7 cellular contexts compared by ENCODE assay signal in the genomic region with DNA sequence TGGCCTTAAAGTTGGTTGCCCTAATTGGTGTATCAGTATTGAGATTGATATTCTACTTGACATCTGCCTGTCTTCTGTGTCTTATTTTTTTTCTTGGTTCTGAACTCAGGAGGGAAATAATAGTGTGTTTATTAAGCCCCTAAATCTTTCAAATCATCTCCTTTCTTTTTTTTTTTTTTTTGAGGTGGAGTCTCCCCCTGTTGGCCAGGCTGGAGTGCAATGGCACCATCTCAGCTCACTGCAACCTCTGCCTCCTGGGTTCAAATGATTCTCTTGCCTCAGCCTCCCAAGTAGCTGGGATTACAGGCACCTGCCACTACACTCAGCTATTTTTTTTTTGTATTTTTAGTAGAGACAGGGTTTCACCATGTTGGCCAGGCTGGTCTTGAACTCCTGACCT.
DNase-seq lines count a peak whose midpoint lies in the region; ATAC-seq and TF ChIP-seq lines count a peak whose summit lies in the region.
"Not testable (repeated sequence)": the region's sequence is repeated elsewhere in the genome, so short reads cannot be mapped to it uniquely, and the experiment has no call there.

No MANE protein-coding gene starts in this region.

- H4K5ac ChIP-seq in H9 (ENCODE audit: insufficient read length, low read depth, low read length), result not testable (repeated sequence)

- not testable (repeated sequence) for H3K27ac ChIP-seq in H9 (ENCODE audit: insufficient read length, low read depth, low read length); foreskin keratinocyte

- H4K91ac ChIP-seq in H9 (ENCODE audit: insufficient read length, low read depth, low read length), result not testable (repeated sequence)

- not testable (repeated sequence) for H3K36me3 Mint-ChIP-seq in H9 (ENCODE audit: insufficient read depth in 1 of 3, low read depth in 3 of 3); endothelial cell (ENCODE audit: low read depth, unreplicated experiment); osteocyte (ENCODE audit: unreplicated experiment)

- H3K9ac ChIP-seq in H9 (ENCODE audit: extremely low read depth, insufficient read length, low read length); Loucy (ENCODE audit: low read depth, low read length, poor library complexity, severe bottlenecking): not testable (repeated sequence)

- H3K23ac ChIP-seq in H9 (ENCODE audit: insufficient read length, low read depth, low read length), result not testable (repeated sequence)

- not testable (repeated sequence) for H3K79me1 ChIP-seq in H9 (ENCODE audit: insufficient read depth, low read depth, low read length, poor library complexity, severe bottlenecking)

- H4K8ac ChIP-seq in H9 (replicated peaks; ENCODE audit: insufficient read length, low read depth, low read length), result not testable (repeated sequence)

- H3K79me2 ChIP-seq in H9 (ENCODE audit: insufficient read depth, low read length); Loucy (ENCODE audit: insufficient read depth, low read length): not testable (repeated sequence)

- not testable (repeated sequence) for H4K20me1 ChIP-seq in H9 (ENCODE audit: control insufficient read depth, insufficient read depth, insufficient read length); Loucy (ENCODE audit: insufficient read depth, low read length, poor library complexity, severe bottlenecking)

- H3K4me2 ChIP-seq in H9 (ENCODE audit: insufficient read depth, insufficient read length, low read length); Loucy (ENCODE audit: low read depth, low read length, poor library complexity, severe bottlenecking): not testable (repeated sequence)

- not testable (repeated sequence) for H3K9me3 ChIP-seq in BE2C; H9 (ENCODE audit: control insufficient read depth, low read depth, low read length); Loucy (ENCODE audit: insufficient read depth, low read depth, low read length)

- H3K27ac Mint-ChIP-seq in H9; endothelial cell (ENCODE audit: unreplicated experiment); osteocyte (ENCODE audit: unreplicated experiment): not testable (repeated sequence)

- not testable (repeated sequence) for H2BK20ac ChIP-seq in H9 (ENCODE audit: low read depth, low read length, poor library complexity, severe bottlenecking)

- H2BK5ac ChIP-seq in H9 (ENCODE audit: insufficient read length, low read length), result not testable (repeated sequence)

- not testable (repeated sequence) for H3K27me3 ChIP-seq in BE2C; H9 (ENCODE audit: insufficient read depth, low read length); Loucy (ENCODE audit: insufficient read depth, low read length, poor library complexity, severe bottlenecking); foreskin keratinocyte

- not testable (repeated sequence) for H3K9me3 Mint-ChIP-seq in H9; endothelial cell (ENCODE audit: unreplicated experiment); osteocyte (ENCODE audit: unreplicated experiment)

- H3K56ac ChIP-seq in H9 (ENCODE audit: insufficient read length, low read depth, low read length), result not testable (repeated sequence)

- H2BK15ac ChIP-seq in H9 (ENCODE audit: low read depth, low read length), result not testable (repeated sequence)

- H3K27me3 Mint-ChIP-seq in H9 (ENCODE audit: low read depth), result peaks cover 13% of the 10 kb centered on the region
- H3K27me3 Mint-ChIP-seq in endothelial cell (ENCODE audit: unreplicated experiment), result not testable (repeated sequence)
- peaks cover 17% of the 10 kb centered on the region for H3K27me3 Mint-ChIP-seq in osteocyte (ENCODE audit: unreplicated experiment)

- H3K4me1 ChIP-seq in BE2C; H9 (ENCODE audit: insufficient read depth, low read length); Loucy (ENCODE audit: insufficient read depth, low read length, poor library complexity, severe bottlenecking); foreskin keratinocyte: not testable (repeated sequence)

- in situ Hi-C loops in astrocyte of the cerebellum (cut with HindIII; ENCODE audit: low sequenced_read_pairs), result not testable (repeated sequence)

- H2AFZ ChIP-seq in H9 (ENCODE audit: low read length); Loucy (ENCODE audit: low read length): not testable (repeated sequence)

- not testable (repeated sequence) for H3K14ac ChIP-seq in H9 (ENCODE audit: insufficient read depth, low read length)

- not testable (repeated sequence) for H3K9me2 ChIP-seq in Loucy (replicated peaks; ENCODE audit: low read depth, low read length)

- not testable (repeated sequence) for H2AK5ac ChIP-seq in H9 (ENCODE audit: insufficient read length, low read length)

- H3K4me3 ChIP-seq in BE2C (ENCODE audit: low read depth, low read length); Loucy (ENCODE audit: low read length, poor library complexity, severe bottlenecking); astrocyte of the cerebellum (ENCODE audit: low read depth, low read length): not testable (repeated sequence)

- ATAC-seq in foreskin keratinocyte, result not testable (repeated sequence)

- H2BK120ac ChIP-seq in H9 (ENCODE audit: low read depth, low read length, poor library complexity, severe bottlenecking), result not testable (repeated sequence)

- not testable (repeated sequence) for H3K4me1 Mint-ChIP-seq in H9; endothelial cell (ENCODE audit: unreplicated experiment); osteocyte (ENCODE audit: unreplicated experiment)

- not testable (repeated sequence) for H3F3A ChIP-seq in Loucy (ENCODE audit: low read depth)

- not testable (repeated sequence) for H3K18ac ChIP-seq in H9 (ENCODE audit: insufficient read length, low read depth, low read length)

- not testable (repeated sequence) for H3K23me2 ChIP-seq in H9 (ENCODE audit: insufficient read length, low read depth, low read length, poor library complexity, severe bottlenecking)

- H3T11ph ChIP-seq in H9 (ENCODE audit: low read length), result not testable (repeated sequence)

- not testable (repeated sequence) for H2BK12ac ChIP-seq in H9 (ENCODE audit: insufficient read length, low read depth, low read length)

- not testable (repeated sequence) for H3K36me3 ChIP-seq in BE2C; Loucy (ENCODE audit: insufficient read depth, low read length)

- H3K4me3 Mint-ChIP-seq in H9; endothelial cell (ENCODE audit: unreplicated experiment); osteocyte (ENCODE audit: unreplicated experiment): not testable (repeated sequence)

- DNase-seq in BE2C; H9; astrocyte of the cerebellum (ENCODE audit: low read depth); endothelial cell (ENCODE audit: low spot score); foreskin keratinocyte; osteocyte (ENCODE audit: extremely low spot score, unreplicated experiment): not testable (repeated sequence)

- TF ChIP-seq CTCF in BE2C (IDR thresholded peaks at IDR 0.05; ENCODE audit: low read depth, low read length), result 0 out of 2 replicates have a peak, but pooled peaks have one; percentile 7
- peak; percentile 60 for TF ChIP-seq CTCF in H9 (conservative IDR thresholded peaks at IDR 0.05)
- peak; percentile 45; the same call in 1 of the 2 replicates for TF ChIP-seq CTCF in Loucy (conservative IDR thresholded peaks at IDR 0.05; ENCODE audit: low read length)
- peak; percentile 24 for TF ChIP-seq CTCF in astrocyte of the cerebellum (IDR thresholded peaks at IDR 0.05; ENCODE audit: low read depth, low read length, missing control alignments)
- TF ChIP-seq CTCF in endothelial cell (IDR thresholded peaks at IDR 0.05; ENCODE audit: unreplicated experiment), result peak; percentile 5
- peak; percentile 49 for TF ChIP-seq CTCF in foreskin keratinocyte (conservative IDR thresholded peaks at IDR 0.05)
- peak; percentile 35 for TF ChIP-seq CTCF in osteocyte (IDR thresholded peaks at IDR 0.05)

- H3K4ac ChIP-seq in H9 (ENCODE audit: low read depth, low read length), result not testable (repeated sequence)

Comparison
In these comparisons a context has a peak if more than half of its experiments do, and no peak if none do; other contexts are left out.
1. CTCF ChIP-seq: peak in every context shown above with its lines; median percentile 60 in H9; 49 in foreskin keratinocyte; 45 in Loucy; 35 in osteocyte; 24 in astrocyte of the cerebellum; 7 in BE2C; 5 in endothelial cell.